Comparison of ENCODE assay signal across 20 cellular contexts in genomic region chr20:12270863-12271262, GRCh38.
DNase-seq lines count a peak whose midpoint lies in the region; ATAC-seq, FAIRE-seq and TF ChIP-seq lines count a peak whose summit lies in the region.
"Had no signal": no experiment of that assay in that cellular context is flagged by ENCODE, and none has a peak within 500 bp of the region (broad histone marks: within the 10 kb centered on the region; RNA-seq: fewer than 3 reads in every experiment).

No MANE protein-coding gene starts in this region.

- peak; percentile 49; the same call in 2 of the 3 replicates for ATAC-seq in GM23338
- no peak for ATAC-seq in PC-3
- ATAC-seq in lower lobe of right lung = no peak
- no peak for ATAC-seq in naive thymus-derived CD8-positive, alpha-beta T cell

- H3K9me2 ChIP-seq in GM23338 (ENCODE audit: insufficient read depth) (peaks cover 7% of the 10 kb centered on the region; the same call in 1 of the 2 replicates), PC-3 (replicated peaks; ENCODE audit: low read length) (no peaks in the 10 kb centered on the region)

- intact Hi-C loops in PC-3 (cut with micrococcal nuclease) = no loop called here
- intact Hi-C loops in lower lobe of right lung (cut with DNase I) = no loop called here

- H3K79me2 ChIP-seq in GM23338 (replicated peaks; ENCODE audit: insufficient read depth) (no peaks in the 10 kb centered on the region), PC-3 (ENCODE audit: low read length) (no peaks in the 10 kb centered on the region)

- no peaks in the 10 kb centered on the region for H3K4me1 ChIP-seq in GM23338 (ENCODE audit: insufficient read depth)
- no peaks in the 10 kb centered on the region for H3K4me1 ChIP-seq in PC-3 (ENCODE audit: insufficient read depth, low read length)
- no peaks in the 10 kb centered on the region for H3K4me1 ChIP-seq in endodermal cell (ENCODE audit: control insufficient read depth, insufficient read depth, low read length)
- no peaks in the 10 kb centered on the region for H3K4me1 ChIP-seq in small intestine (ENCODE audit: control insufficient read depth in 2 of 2, insufficient read depth in 1 of 2, low read depth in 1 of 2, low read length in 1 of 2)
- no peaks in the 10 kb centered on the region for H3K4me1 ChIP-seq in lower lobe of right lung
- H3K4me1 ChIP-seq: Caco-2 had no signal

- no peak overlapping the region for H3K4me2 ChIP-seq in GM23338
- no peak overlapping the region for H3K4me2 ChIP-seq in PC-3 (ENCODE audit: low read length)

- H3K4me1 Mint-ChIP-seq in GM23338 = peaks cover 3% of the 10 kb centered on the region; the same call in 1 of the 3 replicates
- no peaks in the 10 kb centered on the region for H3K4me1 Mint-ChIP-seq in endodermal cell
- H3K4me1 Mint-ChIP-seq in naive thymus-derived CD8-positive, alpha-beta T cell = no peaks in the 10 kb centered on the region

- H4K20me1 ChIP-seq in GM23338 (replicated peaks; ENCODE audit: insufficient read depth) = no peaks in the 10 kb centered on the region
- no peaks in the 10 kb centered on the region for H4K20me1 ChIP-seq in PC-3 (ENCODE audit: low read length)

- H3K27me3 Mint-ChIP-seq in GM23338 (ENCODE audit: insufficient read depth, low read depth, poor library complexity) (peaks cover 5% of the 10 kb centered on the region), endodermal cell (ENCODE audit: insufficient read depth) (no peaks in the 10 kb centered on the region)
- peaks cover 0 to 12% (median 0%) of the 10 kb centered on the region in 5 donors for H3K27me3 Mint-ChIP-seq in naive thymus-derived CD8-positive, alpha-beta T cell
- H3K27me3 Mint-ChIP-seq: CD4-positive, alpha-beta T cell had no signal

- no peak overlapping the region for H3K27ac ChIP-seq in GM23338 (ENCODE audit: low read depth)
- no peak overlapping the region for H3K27ac ChIP-seq in PC-3 (ENCODE audit: low read length)
- no peak overlapping the region for H3K27ac ChIP-seq in endodermal cell (ENCODE audit: low read depth, low read length)
- H3K27ac ChIP-seq in small intestine (ENCODE audit: low read depth in 1 of 2, low read length in 1 of 2) = no peak overlapping the region
- no peak overlapping the region for H3K27ac ChIP-seq in lower lobe of right lung
- H3K27ac ChIP-seq: C4-2B had no signal

- no peaks in the 10 kb centered on the region for H3K27me3 ChIP-seq in GM23338 (ENCODE audit: insufficient read depth)
- H3K27me3 ChIP-seq in H7 (ENCODE audit: control insufficient read depth, insufficient read depth, low read length) = no peaks in the 10 kb centered on the region
- H3K27me3 ChIP-seq in PC-3 (ENCODE audit: low read length) = peaks cover 19% of the 10 kb centered on the region; the same call in 1 of the 2 replicates
- H3K27me3 ChIP-seq in endodermal cell (ENCODE audit: control insufficient read depth, insufficient read depth, low read length, poor library complexity, severe bottlenecking) = no peaks in the 10 kb centered on the region
- no peaks in the 10 kb centered on the region for H3K27me3 ChIP-seq in small intestine (ENCODE audit: control insufficient read depth in 2 of 2, insufficient read depth in 2 of 2, low read length in 2 of 2)
- H3K27me3 ChIP-seq in lower lobe of right lung (ENCODE audit: low read depth) = no peaks in the 10 kb centered on the region

- H3K36me3 Mint-ChIP-seq in GM23338 (ENCODE audit: low read depth) (no peaks in the 10 kb centered on the region; the same call in 2 of the 3 replicates), endodermal cell (ENCODE audit: low read depth) (no peaks in the 10 kb centered on the region)
- H3K36me3 Mint-ChIP-seq in naive thymus-derived CD8-positive, alpha-beta T cell = no peaks in the 10 kb centered on the region

- H3K4me3 ChIP-seq in GM23338 = no peak overlapping the region
- H3K4me3 ChIP-seq in H7 (ENCODE audit: insufficient read depth, low read depth, low read length) = no peak overlapping the region
- H3K4me3 ChIP-seq in PC-3 (ENCODE audit: low read length) = no peak overlapping the region
- no peak overlapping the region for H3K4me3 ChIP-seq in endodermal cell (ENCODE audit: low read length)
- H3K4me3 ChIP-seq in small intestine (ENCODE audit: low read depth in 1 of 2, low read length in 2 of 2) = no peak overlapping the region
- no peak overlapping the region for H3K4me3 ChIP-seq in lower lobe of right lung

- DNase-seq in GM23338 (ENCODE audit: low spot score) = peak; percentile 27
- DNase-seq in H7 = peak; percentile 2
- DNase-seq in PC-3 = no peak
- DNase-seq in endodermal cell = no peak
- DNase-seq in small intestine = no peak
- no peak for DNase-seq in lower lobe of right lung
- DNase-seq in naive thymus-derived CD8-positive, alpha-beta T cell = no peak
- DNase-seq: ACHN; AML-193; Caco-2; CD4-positive, alpha-beta T cell; IMR-90 had no signal

- H3F3A ChIP-seq in GM23338 (replicated peaks; ENCODE audit: low read depth) (no peaks in the 10 kb centered on the region), PC-3 (ENCODE audit: low read length, unreplicated experiment) (no peaks in the 10 kb centered on the region)

- no peak for FAIRE-seq in small intestine (lab: Jason Lieb, UNC)
- FAIRE-seq: A204.1, D721Med, G401.6, GM12891, GM19239, H54, HTR-8/SVneo had no signal

- H3K4me3 Mint-ChIP-seq in GM23338 = no peak overlapping the region
- H3K4me3 Mint-ChIP-seq in endodermal cell = no peak overlapping the region
- no peak overlapping the region for H3K4me3 Mint-ChIP-seq in naive thymus-derived CD8-positive, alpha-beta T cell
- H3K4me3 Mint-ChIP-seq: CD4-positive, alpha-beta T cell had no signal

- H3K27ac Mint-ChIP-seq in GM23338 = no peak overlapping the region
- H3K27ac Mint-ChIP-seq in endodermal cell = no peak overlapping the region
- no peak overlapping the region for H3K27ac Mint-ChIP-seq in naive thymus-derived CD8-positive, alpha-beta T cell
- H3K27ac Mint-ChIP-seq: CD4-positive, alpha-beta T cell had no signal

- POLR2A ChIA-PET in PC-3 (lab: Charles Lee; ENCODE audit: unreplicated experiment) = no interaction called here
- POLR2A ChIA-PET in naive thymus-derived CD8-positive, alpha-beta T cell (lab: Charles Lee) = no interaction called here

- BruUV-seq in PC-3 (replicated peaks; lab: Mats Ljungman, UMichigan) = no TSS peak

- H3K9ac ChIP-seq in PC-3 (ENCODE audit: low read length) (no peak overlapping the region), endodermal cell (ENCODE audit: extremely low read depth, low read length, poor library complexity, severe bottlenecking) (no peak overlapping the region)

- CTCF ChIA-PET in PC-3 (lab: Charles Lee) = no interaction called here

- TF ChIP-seq CTCF in GM23338 (conservative IDR thresholded peaks at IDR 0.05; ENCODE audit: low read depth in 2 of 2) (peak; percentile 43 to 64), PC-3 (conservative IDR thresholded peaks at IDR 0.05; ENCODE audit: low read depth, low read length) (0 out of 2 replicates have a peak, but pooled peaks have one; percentile 18), endodermal cell (conservative IDR thresholded peaks at IDR 0.05) (peak; percentile 53), lower lobe of right lung (IDR thresholded peaks at IDR 0.05) (no peak)

- no peaks in the 10 kb centered on the region for H3K9me3 ChIP-seq in PC-3 (ENCODE audit: low read length)
- peaks cover 7% of the 10 kb centered on the region for H3K9me3 ChIP-seq in endodermal cell (ENCODE audit: control insufficient read depth, low read length)
- no peaks in the 10 kb centered on the region for H3K9me3 ChIP-seq in small intestine (ENCODE audit: control insufficient read depth, low read depth)
- H3K9me3 ChIP-seq in lower lobe of right lung = no peaks in the 10 kb centered on the region
- H3K9me3 ChIP-seq: Caco-2 had no signal

- H3K36me3 ChIP-seq in GM23338 (ENCODE audit: insufficient read depth) = no peaks in the 10 kb centered on the region
- H3K36me3 ChIP-seq in H7 (replicated peaks; ENCODE audit: control insufficient read depth, insufficient read depth, low read length) = no peaks in the 10 kb centered on the region
- H3K36me3 ChIP-seq in PC-3 (ENCODE audit: low read depth, low read length) = no peaks in the 10 kb centered on the region
- no peaks in the 10 kb centered on the region for H3K36me3 ChIP-seq in endodermal cell (ENCODE audit: control insufficient read depth, insufficient read depth, low read length)
- H3K36me3 ChIP-seq in small intestine (ENCODE audit: control insufficient read depth in 2 of 2, insufficient read depth in 2 of 2, low read length in 2 of 2) = no peaks in the 10 kb centered on the region
- H3K36me3 ChIP-seq in lower lobe of right lung = no peaks in the 10 kb centered on the region

- 83 to 85% methylated on average over 1 to 4 of the region's 4 CpGs for whole genome bisulfite sequencing in endodermal cell (ENCODE audit: insufficient coverage in 1 of 2, insufficient read length in 1 of 2), 2 experiments
- WGBS in small intestine, 3 donors = 72 to 79% (median 78%) methylated on average over 4 of the region's 4 CpGs

- no peak overlapping the region for H2AFZ ChIP-seq in GM23338
- no peak overlapping the region for H2AFZ ChIP-seq in PC-3 (ENCODE audit: low read length)

- peaks cover 4% of the 10 kb centered on the region; the same call in 1 of the 3 replicates for H3K9me3 Mint-ChIP-seq in GM23338
- peaks cover 7% of the 10 kb centered on the region for H3K9me3 Mint-ChIP-seq in endodermal cell
- peaks cover 0 to 10% (median 3%) of the 10 kb centered on the region in 9 donors for H3K9me3 Mint-ChIP-seq in naive thymus-derived CD8-positive, alpha-beta T cell

Comparison
In these comparisons a context has a peak if more than half of its experiments do, and no peak if none do; other contexts are left out.
1. DNase-seq: peak in GM23338 (single experiment) and H7 (single experiment); none in PC-3 (single experiment), endodermal cell (single experiment), small intestine (single experiment), lower lobe of right lung (single experiment) and naive thymus-derived CD8-positive, alpha-beta T cell (0 of 10).